In genomic region chr20:33664085-33664761, GRCh38 we compare ENCODE assay signal across 1 cellular context.
TF ChIP-seq lines count a peak whose summit lies in the region.

No MANE protein-coding gene starts in this region.

TF ChIP-seq in HepG2, 621 proteins besides CTCF, POLR2A, EP300 and RAD21 (continued from another document):
- no peak for TF ChIP-seq ZNF142 (CRISPR knock-in tag; IDR thresholded peaks at IDR 0.05)
- no peak for TF ChIP-seq RBFOX2 (IDR thresholded peaks at IDR 0.05; ENCODE audit: low read depth, low read length)
- TF ChIP-seq CCDC6 (CRISPR knock-in tag; IDR thresholded peaks at IDR 0.05) = no peak
- TF ChIP-seq ZNF784 (CRISPR knock-in tag; IDR thresholded peaks at IDR 0.05; ENCODE audit: borderline replicate concordance) = no peak
- TF ChIP-seq ZNF224 (CRISPR knock-in tag; IDR thresholded peaks at IDR 0.05) = no peak
- TF ChIP-seq ZNF652 (CRISPR knock-in tag; IDR thresholded peaks at IDR 0.05; ENCODE audit: borderline replicate concordance, low read depth) = no peak
- TF ChIP-seq TGIF2 (CRISPR knock-in tag; IDR thresholded peaks at IDR 0.05) = peak; percentile 39; the same call in 1 of the 2 replicates
- 0 out of 2 replicates have a peak, but pooled peaks have one; percentile 13 for TF ChIP-seq ZNF605 (CRISPR knock-in tag; IDR thresholded peaks at IDR 0.05)
- TF ChIP-seq, protein P1, sequence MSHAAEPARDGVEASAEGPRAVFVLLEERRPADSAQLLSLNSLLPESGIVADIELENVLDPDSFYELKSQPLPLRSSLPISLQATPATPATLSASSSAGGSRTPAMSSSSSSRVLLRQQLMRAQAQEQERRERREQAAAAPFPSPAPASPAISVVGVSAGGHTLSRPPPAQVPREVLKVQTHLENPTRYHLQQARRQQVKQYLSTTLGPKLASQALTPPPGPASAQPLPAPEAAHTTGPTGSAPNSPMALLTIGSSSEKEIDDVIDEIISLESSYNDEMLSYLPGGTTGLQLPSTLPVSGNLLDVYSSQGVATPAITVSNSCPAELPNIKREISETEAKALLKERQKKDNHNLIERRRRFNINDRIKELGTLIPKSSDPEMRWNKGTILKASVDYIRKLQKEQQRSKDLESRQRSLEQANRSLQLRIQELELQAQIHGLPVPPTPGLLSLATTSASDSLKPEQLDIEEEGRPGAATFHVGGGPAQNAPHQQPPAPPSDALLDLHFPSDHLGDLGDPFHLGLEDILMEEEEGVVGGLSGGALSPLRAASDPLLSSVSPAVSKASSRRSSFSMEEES (CRISPR knock-in tag; IDR thresholded peaks at IDR 0.05) = no peak
- TF ChIP-seq, protein P2, sequence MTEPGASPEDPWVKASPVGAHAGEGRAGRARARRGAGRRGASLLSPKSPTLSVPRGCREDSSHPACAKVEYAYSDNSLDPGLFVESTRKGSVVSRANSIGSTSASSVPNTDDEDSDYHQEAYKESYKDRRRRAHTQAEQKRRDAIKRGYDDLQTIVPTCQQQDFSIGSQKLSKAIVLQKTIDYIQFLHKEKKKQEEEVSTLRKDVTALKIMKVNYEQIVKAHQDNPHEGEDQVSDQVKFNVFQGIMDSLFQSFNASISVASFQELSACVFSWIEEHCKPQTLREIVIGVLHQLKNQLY (CRISPR knock-in tag; IDR thresholded peaks at IDR 0.05) = peak; percentile 48
- peak; percentile 7; the same call in 1 of the 2 replicates for TF ChIP-seq SAFB2 (CRISPR knock-in tag; IDR thresholded peaks at IDR 0.05; ENCODE audit: borderline replicate concordance, low read depth)
- 0 out of 2 replicates have a peak, but pooled peaks have one; percentile 1 for TF ChIP-seq EED (CRISPR knock-in tag; IDR thresholded peaks at IDR 0.05)
- TF ChIP-seq, protein P3, sequence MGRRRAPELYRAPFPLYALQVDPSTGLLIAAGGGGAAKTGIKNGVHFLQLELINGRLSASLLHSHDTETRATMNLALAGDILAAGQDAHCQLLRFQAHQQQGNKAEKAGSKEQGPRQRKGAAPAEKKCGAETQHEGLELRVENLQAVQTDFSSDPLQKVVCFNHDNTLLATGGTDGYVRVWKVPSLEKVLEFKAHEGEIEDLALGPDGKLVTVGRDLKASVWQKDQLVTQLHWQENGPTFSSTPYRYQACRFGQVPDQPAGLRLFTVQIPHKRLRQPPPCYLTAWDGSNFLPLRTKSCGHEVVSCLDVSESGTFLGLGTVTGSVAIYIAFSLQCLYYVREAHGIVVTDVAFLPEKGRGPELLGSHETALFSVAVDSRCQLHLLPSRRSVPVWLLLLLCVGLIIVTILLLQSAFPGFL (CRISPR knock-in tag; IDR thresholded peaks at IDR 0.05) = no peak
- TF ChIP-seq ZNF3 (CRISPR knock-in tag; IDR thresholded peaks at IDR 0.05) = no peak
- TF ChIP-seq, protein P4, sequence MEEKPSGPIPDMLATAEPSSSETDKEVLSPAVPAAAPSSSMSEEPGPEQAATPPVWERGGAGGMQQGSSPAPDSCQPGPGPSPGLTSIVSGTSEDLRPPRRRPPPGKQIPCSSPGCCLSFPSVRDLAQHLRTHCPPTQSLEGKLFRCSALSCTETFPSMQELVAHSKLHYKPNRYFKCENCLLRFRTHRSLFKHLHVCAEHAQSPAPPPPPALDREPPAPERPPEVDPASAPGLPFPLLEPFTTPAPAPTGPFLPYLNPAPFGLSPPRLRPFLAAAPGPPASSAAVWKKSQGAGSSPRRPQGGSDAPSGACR (CRISPR knock-in tag; IDR thresholded peaks at IDR 0.05) = peak; percentile 70; the same call in 1 of the 2 replicates
- TF ChIP-seq ZFP41 (CRISPR knock-in tag; IDR thresholded peaks at IDR 0.05; ENCODE audit: borderline replicate concordance) = no peak
- TF ChIP-seq, protein P5, sequence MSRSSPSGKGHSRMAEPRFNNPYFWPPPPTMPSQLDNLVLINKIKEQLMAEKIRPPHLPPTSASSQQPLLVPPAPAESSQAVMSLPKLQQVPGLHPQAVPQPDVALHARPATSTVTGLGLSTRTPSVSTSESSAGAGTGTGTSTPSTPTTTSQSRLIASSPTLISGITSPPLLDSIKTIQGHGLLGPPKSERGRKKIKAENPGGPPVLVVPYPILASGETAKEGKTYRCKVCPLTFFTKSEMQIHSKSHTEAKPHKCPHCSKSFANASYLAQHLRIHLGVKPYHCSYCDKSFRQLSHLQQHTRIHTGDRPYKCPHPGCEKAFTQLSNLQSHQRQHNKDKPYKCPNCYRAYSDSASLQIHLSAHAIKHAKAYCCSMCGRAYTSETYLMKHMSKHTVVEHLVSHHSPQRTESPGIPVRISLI (CRISPR knock-in tag; IDR thresholded peaks at IDR 0.05; ENCODE audit: borderline replicate concordance) = no peak
- 0 out of 2 replicates have a peak, but pooled peaks have one; percentile 26 for TF ChIP-seq LBX2 (CRISPR knock-in tag; IDR thresholded peaks at IDR 0.05; ENCODE audit: borderline replicate concordance)
- TF ChIP-seq, protein P6, sequence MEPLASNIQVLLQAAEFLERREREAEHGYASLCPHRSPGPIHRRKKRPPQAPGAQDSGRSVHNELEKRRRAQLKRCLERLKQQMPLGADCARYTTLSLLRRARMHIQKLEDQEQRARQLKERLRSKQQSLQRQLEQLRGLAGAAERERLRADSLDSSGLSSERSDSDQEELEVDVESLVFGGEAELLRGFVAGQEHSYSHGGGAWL (CRISPR knock-in tag; IDR thresholded peaks at IDR 0.05) = 0 out of 2 replicates have a peak, but pooled peaks have one; percentile 21
- 0 out of 2 replicates have a peak, but pooled peaks have one; percentile 15 for TF ChIP-seq MZF1 (CRISPR knock-in tag; IDR thresholded peaks at IDR 0.05; ENCODE audit: borderline replicate concordance)
- TF ChIP-seq SSRP1 (CRISPR knock-in tag; IDR thresholded peaks at IDR 0.05) = peak; percentile 45
- TF ChIP-seq HHEX (CRISPR knock-in tag; IDR thresholded peaks at IDR 0.05) = no peak
- TF ChIP-seq ZNF30 (CRISPR knock-in tag; IDR thresholded peaks at IDR 0.05) = peak; percentile 82; the same call in 1 of the 2 replicates
- TF ChIP-seq NFATC3 (CRISPR knock-in tag; IDR thresholded peaks at IDR 0.05) = 0 out of 2 replicates have a peak, but pooled peaks have one; percentile 72
- TF ChIP-seq KLF16 (CRISPR knock-in tag; IDR thresholded peaks at IDR 0.05) = 0 out of 4 replicates have a peak, but pooled peaks of 1 of the 2 experiments have one; percentile 13
- TF ChIP-seq ZNF282 (IDR thresholded peaks at IDR 0.05; ENCODE audit: partially characterized antibody) = no peak
- no peak for TF ChIP-seq ZNF564 (CRISPR knock-in tag; IDR thresholded peaks at IDR 0.05)
- TF ChIP-seq SNRNP70 (IDR thresholded peaks at IDR 0.05; ENCODE audit: low read depth, low read length) = no peak
- no peak; the same call in 1 of the 2 replicates for TF ChIP-seq PBX2 (CRISPR knock-in tag; IDR thresholded peaks at IDR 0.05)
- TF ChIP-seq, protein P7, sequence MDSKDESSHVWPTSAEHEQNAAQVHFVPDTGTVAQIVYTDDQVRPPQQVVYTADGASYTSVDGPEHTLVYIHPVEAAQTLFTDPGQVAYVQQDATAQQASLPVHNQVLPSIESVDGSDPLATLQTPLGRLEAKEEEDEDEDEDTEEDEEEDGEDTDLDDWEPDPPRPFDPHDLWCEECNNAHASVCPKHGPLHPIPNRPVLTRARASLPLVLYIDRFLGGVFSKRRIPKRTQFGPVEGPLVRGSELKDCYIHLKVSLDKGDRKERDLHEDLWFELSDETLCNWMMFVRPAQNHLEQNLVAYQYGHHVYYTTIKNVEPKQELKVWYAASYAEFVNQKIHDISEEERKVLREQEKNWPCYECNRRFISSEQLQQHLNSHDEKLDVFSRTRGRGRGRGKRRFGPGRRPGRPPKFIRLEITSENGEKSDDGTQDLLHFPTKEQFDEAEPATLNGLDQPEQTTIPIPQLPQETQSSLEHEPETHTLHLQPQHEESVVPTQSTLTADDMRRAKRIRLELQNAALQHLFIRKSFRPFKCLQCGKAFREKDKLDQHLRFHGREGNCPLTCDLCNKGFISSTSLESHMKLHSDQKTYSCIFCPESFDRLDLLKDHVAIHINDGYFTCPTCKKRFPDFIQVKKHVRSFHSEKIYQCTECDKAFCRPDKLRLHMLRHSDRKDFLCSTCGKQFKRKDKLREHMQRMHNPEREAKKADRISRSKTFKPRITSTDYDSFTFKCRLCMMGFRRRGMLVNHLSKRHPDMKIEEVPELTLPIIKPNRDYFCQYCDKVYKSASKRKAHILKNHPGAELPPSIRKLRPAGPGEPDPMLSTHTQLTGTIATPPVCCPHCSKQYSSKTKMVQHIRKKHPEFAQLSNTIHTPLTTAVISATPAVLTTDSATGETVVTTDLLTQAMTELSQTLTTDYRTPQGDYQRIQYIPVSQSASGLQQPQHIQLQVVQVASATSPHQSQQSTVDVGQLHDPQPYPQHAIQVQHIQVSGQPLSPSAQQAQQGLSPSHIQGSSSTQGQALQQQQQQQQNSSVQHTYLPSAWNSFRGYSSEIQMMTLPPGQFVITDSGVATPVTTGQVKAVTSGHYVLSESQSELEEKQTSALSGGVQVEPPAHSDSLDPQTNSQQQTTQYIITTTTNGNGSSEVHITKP (CRISPR knock-in tag; IDR thresholded peaks at IDR 0.05; ENCODE audit: low read depth) = 0 out of 2 replicates have a peak, but pooled peaks have one; percentile 26
- TF ChIP-seq ZNF546 (CRISPR knock-in tag; conservative IDR thresholded peaks at IDR 0.05) = no peak
- TF ChIP-seq NR3C1 (CRISPR knock-in tag; IDR thresholded peaks at IDR 0.05) = 0 out of 2 replicates have a peak, but pooled peaks have one; percentile 35
- 0 out of 2 replicates have a peak, but pooled peaks have one; percentile 4 for TF ChIP-seq ZNF383 (CRISPR knock-in tag; IDR thresholded peaks at IDR 0.05; ENCODE audit: borderline replicate concordance)
- TF ChIP-seq, protein P8, sequence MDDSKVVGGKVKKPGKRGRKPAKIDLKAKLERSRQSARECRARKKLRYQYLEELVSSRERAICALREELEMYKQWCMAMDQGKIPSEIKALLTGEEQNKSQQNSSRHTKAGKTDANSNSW (CRISPR knock-in tag; IDR thresholded peaks at IDR 0.05; ENCODE audit: borderline replicate concordance) = peak; percentile 41; the same call in 1 of the 2 replicates
- 0 out of 2 replicates have a peak, but pooled peaks have one; percentile 23 for TF ChIP-seq RBAK (CRISPR knock-in tag; IDR thresholded peaks at IDR 0.05)
- TF ChIP-seq HNRNPL (IDR thresholded peaks at IDR 0.05; ENCODE audit: low read depth, low read length) = 0 out of 2 replicates have a peak, but pooled peaks have one; percentile 23
